Comparison of ENCODE assay signal across 1 cellular context in genomic region chr2:38527338-38528007, GRCh38.
TF ChIP-seq lines count a peak whose summit lies in the region.

No MANE protein-coding gene starts in this region.

TF ChIP-seq in GM23338, 12 proteins besides CTCF, POLR2A, EP300 and RAD21 (continued from another document):
- no peak for TF ChIP-seq ETS1 (IDR thresholded peaks at IDR 0.05)
- no peak for TF ChIP-seq CREB1 (CRISPR knock-in tag; IDR thresholded peaks at IDR 0.05; ENCODE audit: low read depth)
